16 cellular contexts compared by ENCODE assay signal in genomic region chr2:154193246-154193645, GRCh38.
"Had no signal": no experiment of that assay in that cellular context is flagged by ENCODE, and none has a peak within 500 bp of the region (broad histone marks: within the 10 kb centered on the region; RNA-seq: fewer than 3 reads in every experiment).

No MANE protein-coding gene starts in this region.

- DNase-seq: colonic mucosa; dermis blood vessel endothelial cell; foreskin fibroblast; immature natural killer cell; left lung; lower lobe of right lung; midbrain; nucleus accumbens; ovary; right cardiac atrium; stimulated activated CD4-positive, alpha-beta T cell treated with anti-CD3 and anti-CD28 coated beads, Interleukin-4, amount 100 ng/mL, for 24 hours; tibial artery; upper lobe of left lung; uterus had no signal

- FAIRE-seq: keratinocyte had no signal

- H3K4me3 ChIP-seq: colonic mucosa, left lung, lower lobe of right lung, neural progenitor cell, ovary, tibial artery, upper lobe of left lung, uterus had no signal
